Comparison of ENCODE assay signal across 9 cellular contexts in genomic region chr17:8376302-8377067, GRCh38.
DNase-seq lines count a peak whose midpoint lies in the region; ATAC-seq, FAIRE-seq and TF ChIP-seq lines count a peak whose summit lies in the region.
"Had no signal": no experiment of that assay in that cellular context is flagged by ENCODE, and none has a peak within 500 bp of the region (broad histone marks: within the 10 kb centered on the region; RNA-seq: fewer than 3 reads in every experiment).

Gene KRABD2, minus strand, starts transcription at chr17:8376704.

- CTCF ChIA-PET in endothelial cell of umbilical vein (lab: Charles Lee): interaction anchor here (1.1 to 3.3 kb wide), 10 partner anchors 14 to 121 kb away, joined by 3 to 39 read pairs (median 6); partner anchors contain the start of gene SLC25A35

- H3K4me1 ChIP-seq in endothelial cell of umbilical vein (ENCODE audit: control insufficient read depth, extremely low read depth, insufficient read depth, low read length): peaks cover 27% of the 10 kb centered on the region

- peak; percentile 97 for TF ChIP-seq POLR2A in endothelial cell of umbilical vein (IDR thresholded peaks at IDR 0.05; ENCODE audit: low read depth, low read length)

- peak; percentile 85 for DNase-seq in HT1080 (ENCODE audit: low read depth)
- DNase-seq in NOMO-1 treated with dmso at 0.1 percent for 144 hours (lab: John Stamatoyannopoulos, UW; ENCODE audit: unreplicated experiment): peak; percentile 85
- DNase-seq in activated CD8-positive, alpha-beta memory T cell treated with anti-CD3 and anti-CD28 coated beads, Interleukin-2, amount 50 U/mL, for 48 hours: peak; percentile 98
- peak; percentile 92 for DNase-seq in endothelial cell of umbilical vein (ENCODE audit: low read depth, low spot score)
- DNase-seq in midbrain (lab: John Stamatoyannopoulos, UW): peak; percentile 91
- peak; percentile 75 to 79 for DNase-seq in stimulated activated CD8-positive, alpha-beta memory T cell treated with anti-CD3 and anti-CD28 coated beads, Interleukin-15, amount 100 ng/mL, for 4 hours (ENCODE audit: low read depth in 2 of 2)

- intact Hi-C loops in endothelial cell of umbilical vein (cut with micrococcal nuclease): loop anchor here (1.0 kb wide), 3 partner anchors 16 to 66 kb away; partner anchors contain the start of gene ARHGEF15

- peak within 1 kb of the TSS; percentile 94 for H3K27ac ChIP-seq in C4-2B
- H3K27ac ChIP-seq in endothelial cell of umbilical vein (ENCODE audit: insufficient read depth, low read depth, low read length): peak within 1 kb of the TSS; percentile 75

- H3K9me1 ChIP-seq in endothelial cell of umbilical vein (replicated peaks; ENCODE audit: control insufficient read depth, extremely low read depth, insufficient read depth, low read length): no peaks in the 10 kb centered on the region

- H2AFZ ChIP-seq in endothelial cell of umbilical vein (ENCODE audit: low read depth, low read length): peak within 1 kb of the TSS; percentile 13

- peaks cover 31% of the 10 kb centered on the region for H3K79me2 ChIP-seq in endothelial cell of umbilical vein (ENCODE audit: control insufficient read depth, insufficient read depth, low read length)

- peak within 1 kb of the TSS; percentile 45 to 71 (median 64) for H3K4me3 ChIP-seq in endothelial cell of umbilical vein (replicated peaks in 1 of 3; ENCODE audit: insufficient read depth in 1 of 3, low read depth in 1 of 3, low read length in 3 of 3)

- FAIRE-seq in endothelial cell of umbilical vein (lab: Jason Lieb, UNC): peak; percentile 88
- FAIRE-seq: colon had no signal

- peak within 1 kb of the TSS; percentile 78 for H3K9ac ChIP-seq in endothelial cell of umbilical vein (replicated peaks; ENCODE audit: extremely low read depth, insufficient read depth, low read length)

- peak; percentile 71 for TF ChIP-seq CTCF in C4-2B (conservative IDR thresholded peaks at IDR 0.05)
- TF ChIP-seq CTCF in endothelial cell of umbilical vein (IDR thresholded peaks at IDR 0.05; ENCODE audit: extremely low read depth in 1 of 2, insufficient read depth in 1 of 2, low read depth in 1 of 2, low read length in 2 of 2): peak; percentile 65 to 90

- peak; percentile 92 for ATAC-seq in GM19395 (IDR thresholded peaks at IDR 0.05; ENCODE audit: unreplicated experiment)

- peak within 1 kb of the TSS; percentile 82 for H3K4me2 ChIP-seq in endothelial cell of umbilical vein (ENCODE audit: insufficient read depth, low read length)

- no peaks in the 10 kb centered on the region for H3K9me3 ChIP-seq in endothelial cell of umbilical vein (replicated peaks; ENCODE audit: control insufficient read depth, insufficient read depth, low read length)

- no peaks in the 10 kb centered on the region for H3K27me3 ChIP-seq in endothelial cell of umbilical vein (ENCODE audit: control insufficient read depth in 2 of 2, insufficient read depth in 2 of 2, low read length in 2 of 2)

- POLR2A ChIA-PET in endothelial cell of umbilical vein (lab: Charles Lee): interaction anchor here (1.0 to 2.9 kb wide), 7 partner anchors 16 to 129 kb away, joined by 3 to 21 read pairs (median 4); partner anchors contain the start of genes CTC1 and RANGRF

- H3K36me3 ChIP-seq in endothelial cell of umbilical vein (ENCODE audit: control insufficient read depth in 2 of 2, extremely low read depth in 1 of 2, insufficient read depth in 2 of 2, low read length in 2 of 2): peaks cover 22 to 30% of the 10 kb centered on the region in 2 experiments

- no peaks in the 10 kb centered on the region for H4K20me1 ChIP-seq in endothelial cell of umbilical vein (replicated peaks; ENCODE audit: control insufficient read depth, extremely low read depth, insufficient read depth, low read length)

- TSS peak; percentile 11 for BruUV-seq in endothelial cell of umbilical vein (replicated peaks; lab: Mats Ljungman, UMichigan)

- dilution Hi-C loops in endothelial cell of umbilical vein (cut with MboI; ENCODE audit: extremely low pct_ligation_motif_present, low sequenced_read_pairs): no loop called here

TF ChIP-seq in endothelial cell of umbilical vein, 7 proteins besides CTCF, POLR2A, EP300 and RAD21:
- TF ChIP-seq JUN (IDR thresholded peaks at IDR 0.05; ENCODE audit: borderline replicate concordance, insufficient read depth, insufficient read length, low read depth) (no peak), EZH2 (IDR thresholded peaks at IDR 0.05; ENCODE audit: borderline replicate concordance, low read depth, low read length, severe bottlenecking) (no peak), POLR2AphosphoS5 (IDR thresholded peaks at IDR 0.05; ENCODE audit: insufficient read depth, low read depth, low read length) (peak; percentile 100), MYC (IDR thresholded peaks at IDR 0.05; ENCODE audit: low read depth, low read length) (no peak), GATA2 (IDR thresholded peaks at IDR 0.05; ENCODE audit: insufficient read depth, insufficient read length, low read depth, low read length) (no peak)

Comparison
In these comparisons a context has a peak if more than half of its experiments do, and no peak if none do; other contexts are left out.
1. Peak in every context shown above with its lines: DNase-seq, ATAC-seq, H3K4me3 ChIP-seq and H3K27ac ChIP-seq.